ENCODE assay signal across 33 cellular contexts in genomic region chr7:11754933-11755332, GRCh38.
"Had no signal": no experiment of that assay in that cellular context is flagged by ENCODE, and none has a peak within 500 bp of the region (broad histone marks: within the 10 kb centered on the region; RNA-seq: fewer than 3 reads in every experiment).

No MANE protein-coding gene starts in this region.

- FAIRE-seq: colon, endometrium, endothelial cell of umbilical vein, TTC549 had no signal

- H3K27ac ChIP-seq: adrenal gland, body of pancreas, epithelial cell of prostate, esophagus squamous epithelium, heart left ventricle, VCaP had no signal

- H3K4me1 ChIP-seq: adrenal gland, body of pancreas, esophagus squamous epithelium, heart left ventricle had no signal

- DNase-seq: activated B cell treated with CpG ODN at 0.5 μM for 24 hours; activated CD4-positive, alpha-beta T cell treated with anti-CD3 and anti-CD28 coated beads for 48 hours; activated CD4-positive, alpha-beta T cell treated with anti-CD3 and anti-CD28 coated beads, Interleukin-2, amount 50 U/mL, for 1 hour; activated CD4-positive, alpha-beta T cell treated with anti-CD3 and anti-CD28 coated beads, Interleukin-2, amount 50 U/mL, for 48 hours; activated CD8-positive, alpha-beta memory T cell treated with anti-CD3 and anti-CD28 coated beads for 24 hours; activated CD8-positive, alpha-beta T cell treated with anti-CD3 and anti-CD28 coated beads for 36 hours; activated effector memory CD4-positive, alpha-beta T cell treated with Interleukin-2 at 50 U/mL for 16 hours; activated naive CD4-positive, alpha-beta T cell treated with anti-CD3 and anti-CD28 coated beads for 36 hours; activated naive CD8-positive, alpha-beta T cell treated with anti-CD3 and anti-CD28 coated beads for 36 hours; activated naive CD8-positive, alpha-beta T cell treated with anti-CD3 and anti-CD28 coated beads, Interleukin-2, amount 50 U/mL, for 24 hours; activated T-cell treated with anti-CD3 and anti-CD28 coated beads, Interleukin-2, amount 50 U/mL, for 4 hours; adrenal gland; amygdala; aorta; body of pancreas; caudate nucleus; cortex of kidney; dermis blood vessel endothelial cell; effector CD4-positive, alpha-beta T cell; effector memory CD8-positive, alpha-beta T cell; esophagus squamous epithelium; foreskin melanocyte; heart left ventricle; T-helper 2 cell had no signal

- H3K4me3 Mint-ChIP-seq: activated B cell treated with CpG ODN at 0.5 μM for 24 hours; activated CD8-positive, alpha-beta T cell treated with anti-CD3 and anti-CD28 coated beads for 36 hours; activated naive CD4-positive, alpha-beta T cell treated with anti-CD3 and anti-CD28 coated beads for 36 hours; activated naive CD4-positive, alpha-beta T cell treated with anti-CD3 and anti-CD28 coated beads, Interleukin-2, amount 50 U/mL, for 24 hours; activated naive CD8-positive, alpha-beta T cell treated with anti-CD3 and anti-CD28 coated beads for 36 hours; activated naive CD8-positive, alpha-beta T cell treated with anti-CD3 and anti-CD28 coated beads, Interleukin-2, amount 50 U/mL, for 24 hours; activated T-cell treated with anti-CD3 and anti-CD28 coated beads, Interleukin-2, amount 50 U/mL, for 4 hours; activated T-helper 17 cell treated with anti-CD3 and anti-CD28 coated beads, Interleukin-2, amount 50 U/mL, for 72 hours; effector memory CD8-positive, alpha-beta T cell had no signal

- H3K4me3 ChIP-seq: adrenal gland, body of pancreas, esophagus squamous epithelium, heart left ventricle had no signal

- H3K27me3 Mint-ChIP-seq: activated B cell treated with CpG ODN at 0.5 μM for 24 hours; activated CD8-positive, alpha-beta T cell treated with anti-CD3 and anti-CD28 coated beads for 36 hours; activated naive CD4-positive, alpha-beta T cell treated with anti-CD3 and anti-CD28 coated beads, Interleukin-2, amount 50 U/mL, for 24 hours; activated naive CD8-positive, alpha-beta T cell treated with anti-CD3 and anti-CD28 coated beads for 36 hours; activated naive CD8-positive, alpha-beta T cell treated with anti-CD3 and anti-CD28 coated beads, Interleukin-2, amount 50 U/mL, for 24 hours; activated T-helper 17 cell treated with anti-CD3 and anti-CD28 coated beads, Interleukin-2, amount 50 U/mL, for 72 hours; effector memory CD8-positive, alpha-beta T cell had no signal

- H3K36me3 ChIP-seq: adrenal gland, esophagus squamous epithelium, heart left ventricle had no signal

- H3K9me3 ChIP-seq: adrenal gland, body of pancreas, esophagus squamous epithelium had no signal

- H3K9me3 Mint-ChIP-seq: activated B cell treated with CpG ODN at 0.5 μM for 24 hours; activated CD8-positive, alpha-beta T cell treated with anti-CD3 and anti-CD28 coated beads for 36 hours; activated naive CD4-positive, alpha-beta T cell treated with anti-CD3 and anti-CD28 coated beads for 36 hours; activated naive CD4-positive, alpha-beta T cell treated with anti-CD3 and anti-CD28 coated beads, Interleukin-2, amount 50 U/mL, for 24 hours; activated naive CD8-positive, alpha-beta T cell treated with anti-CD3 and anti-CD28 coated beads for 36 hours; activated naive CD8-positive, alpha-beta T cell treated with anti-CD3 and anti-CD28 coated beads, Interleukin-2, amount 50 U/mL, for 24 hours; activated T-cell treated with anti-CD3 and anti-CD28 coated beads, Interleukin-2, amount 50 U/mL, for 4 hours; activated T-helper 17 cell treated with anti-CD3 and anti-CD28 coated beads, Interleukin-2, amount 50 U/mL, for 72 hours had no signal

- H3K4me1 Mint-ChIP-seq: activated B cell treated with CpG ODN at 0.5 μM for 24 hours; activated naive CD4-positive, alpha-beta T cell treated with anti-CD3 and anti-CD28 coated beads, Interleukin-2, amount 50 U/mL, for 24 hours; activated naive CD8-positive, alpha-beta T cell treated with anti-CD3 and anti-CD28 coated beads for 36 hours; activated naive CD8-positive, alpha-beta T cell treated with anti-CD3 and anti-CD28 coated beads, Interleukin-2, amount 50 U/mL, for 24 hours; activated T-helper 17 cell treated with anti-CD3 and anti-CD28 coated beads, Interleukin-2, amount 50 U/mL, for 72 hours had no signal

- H3K27ac Mint-ChIP-seq: activated B cell treated with CpG ODN at 0.5 μM for 24 hours; activated CD8-positive, alpha-beta T cell treated with anti-CD3 and anti-CD28 coated beads for 36 hours; activated naive CD4-positive, alpha-beta T cell treated with anti-CD3 and anti-CD28 coated beads for 36 hours; activated naive CD4-positive, alpha-beta T cell treated with anti-CD3 and anti-CD28 coated beads, Interleukin-2, amount 50 U/mL, for 24 hours; activated naive CD8-positive, alpha-beta T cell treated with anti-CD3 and anti-CD28 coated beads for 36 hours; activated naive CD8-positive, alpha-beta T cell treated with anti-CD3 and anti-CD28 coated beads, Interleukin-2, amount 50 U/mL, for 24 hours; activated T-helper 17 cell treated with anti-CD3 and anti-CD28 coated beads, Interleukin-2, amount 50 U/mL, for 72 hours; effector memory CD8-positive, alpha-beta T cell had no signal

- ATAC-seq: activated CD4-positive, CD25-positive, alpha-beta regulatory T cell treated with anti-CD3 and anti-CD28 coated beads, Interleukin-2, amount 50 U/mL, for 24 hours; activated CD8-positive, alpha-beta T cell treated with anti-CD3 and anti-CD28 coated beads for 36 hours; activated naive CD8-positive, alpha-beta T cell treated with anti-CD3 and anti-CD28 coated beads, Interleukin-2, amount 50 U/mL, for 24 hours; activated T-cell treated with anti-CD3 and anti-CD28 coated beads, Interleukin-2, amount 50 U/mL, for 4 hours; activated T-helper 17 cell treated with anti-CD3 and anti-CD28 coated beads, Interleukin-2, amount 50 U/mL, for 72 hours; body of pancreas; effector memory CD8-positive, alpha-beta T cell; heart left ventricle had no signal

- H3K27me3 ChIP-seq: adrenal gland, body of pancreas, esophagus squamous epithelium, heart left ventricle had no signal

- H3K36me3 Mint-ChIP-seq: activated naive CD4-positive, alpha-beta T cell treated with anti-CD3 and anti-CD28 coated beads, Interleukin-2, amount 50 U/mL, for 24 hours; activated naive CD8-positive, alpha-beta T cell treated with anti-CD3 and anti-CD28 coated beads for 36 hours had no signal
